Comparison of ENCODE assay signal across 24 cellular contexts in genomic region chr5:1908931-1909330, GRCh38. TPM values are rescaled to one million over a fixed set of nuclear protein-coding genes. Genes with fewer than 3 reads are reported as not detected.
"Had no signal": no experiment of that assay in that cellular context is flagged by ENCODE, and none has a peak within 500 bp of the region (broad histone marks: within the 10 kb centered on the region; RNA-seq: fewer than 3 reads in every experiment).

No MANE protein-coding gene starts in this region.

- DNase-seq: cortex of kidney; dorsolateral prefrontal cortex; effector CD4-positive, alpha-beta T cell; foreskin fibroblast; gastrocnemius medialis; mammary epithelial cell; mesendoderm; nephron progenitor cell; pancreas; stimulated activated CD4-positive, alpha-beta T cell treated with anti-CD3 and anti-CD28 coated beads, Interleukin-4, amount 100 ng/mL, for 4 hours; stimulated activated naive B cell treated with anti-CD40 and anti-IgM and Interleukin-4, amounts not matched to agents 10 μg/mL and 1 μg/mL and 100 μg/mL, for 72 hours; upper lobe of right lung; uterus had no signal

- ATAC-seq: esophagus mucosa; gastrocnemius medialis; naive thymus-derived CD8-positive, alpha-beta T cell; pancreas; right lobe of liver; stimulated activated naive B cell treated with anti-CD40 and anti-IgM and Interleukin-4, amounts not matched to agents 10 μg/mL and 1 μg/mL and 100 μg/mL, for 72 hours; upper lobe of right lung had no signal

- H3K9me3 ChIP-seq: pancreas, right lobe of liver, transverse colon, upper lobe of right lung, uterus had no signal

- H3K36me3 ChIP-seq: gastrocnemius medialis, neutrophil, pancreas, right lobe of liver, transverse colon, upper lobe of right lung, uterus had no signal

- H3K4me1 ChIP-seq: gastrocnemius medialis, pancreas, right lobe of liver, transverse colon, upper lobe of right lung, uterus had no signal

- H3K27ac Mint-ChIP-seq: naive thymus-derived CD8-positive, alpha-beta T cell; nephron progenitor cell; progenitor cell of endocrine pancreas; stimulated activated naive B cell treated with anti-CD40 and anti-IgM and Interleukin-4, amounts not matched to agents 10 μg/mL and 1 μg/mL and 100 μg/mL, for 72 hours; stimulated activated naive CD8-positive, alpha-beta T cell treated with anti-CD3 and anti-CD28 coated beads, Interleukin-15, Interleukin-2, amounts not matched to agents 100 ng/mL and 50 ng/mL, for 24 hours had no signal

- H3K4me3 ChIP-seq: dorsolateral prefrontal cortex, gastrocnemius medialis, pancreas, right lobe of liver, transverse colon, upper lobe of right lung, uterus had no signal

- H3K27ac ChIP-seq: dorsolateral prefrontal cortex, epithelial cell of prostate, gastrocnemius medialis, neutrophil, pancreas, right lobe of liver, transverse colon, upper lobe of right lung, uterus had no signal

- H3K4me1 Mint-ChIP-seq: nephron progenitor cell; stimulated activated naive B cell treated with anti-CD40 and anti-IgM and Interleukin-4, amounts not matched to agents 10 μg/mL and 1 μg/mL and 100 μg/mL, for 72 hours had no signal

- H3K27me3 ChIP-seq: neutrophil, right lobe of liver, transverse colon, upper lobe of right lung, uterus had no signal

- H3K4me3 Mint-ChIP-seq: naive thymus-derived CD8-positive, alpha-beta T cell; nephron progenitor cell; stimulated activated naive B cell treated with anti-CD40 and anti-IgM and Interleukin-4, amounts not matched to agents 10 μg/mL and 1 μg/mL and 100 μg/mL, for 72 hours; stimulated activated naive CD8-positive, alpha-beta T cell treated with anti-CD3 and anti-CD28 coated beads, Interleukin-15, Interleukin-2, amounts not matched to agents 100 ng/mL and 50 ng/mL, for 24 hours had no signal

- H3K36me3 Mint-ChIP-seq: stimulated activated naive B cell treated with anti-CD40 and anti-IgM and Interleukin-4, amounts not matched to agents 10 μg/mL and 1 μg/mL and 100 μg/mL, for 72 hours had no signal

RNA-seq across cellular contexts. Expression of gene IRX4, which starts 26.2 kb away (rescaled TPM):
- total RNA-seq: dorsolateral prefrontal cortex; glomerular endothelial cell; myocyte; naive thymus-derived CD8-positive, alpha-beta T cell; omental fat pad; pancreas; right lobe of liver; transverse colon; upper lobe of right lung; uterus had no signal
- polyA plus RNA-seq: naive thymus-derived CD8-positive, alpha-beta T cell had no signal
